11 cellular contexts compared by ENCODE assay signal in the genomic region with DNA sequence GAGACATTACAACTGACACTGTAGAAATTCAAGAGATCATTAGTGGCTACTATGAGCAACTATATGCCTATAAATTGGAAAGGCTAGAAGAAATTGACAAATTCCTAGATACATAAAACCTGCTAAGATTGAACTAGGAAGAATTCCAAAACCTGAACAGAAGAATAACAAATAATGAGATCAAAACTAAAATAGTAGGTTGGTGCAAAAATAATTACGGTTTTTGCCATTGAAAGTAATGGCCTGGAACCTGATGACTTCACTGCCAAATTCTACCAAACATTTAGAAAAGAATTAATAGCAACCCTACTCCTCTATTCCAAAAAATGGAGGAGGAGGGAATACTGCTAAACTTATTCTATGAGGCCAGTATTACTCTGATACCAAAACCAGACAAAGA.
"Had no signal": no experiment of that assay in that cellular context is flagged by ENCODE, and none has a peak within 500 bp of the region (broad histone marks: within the 10 kb centered on the region; RNA-seq: fewer than 3 reads in every experiment).

No MANE protein-coding gene starts in this region.

- H3K9me3 Mint-ChIP-seq: GM23338 had no signal

- ATAC-seq: GM23338, HCT116 had no signal

- H3K9me3 ChIP-seq: HAP-1 had no signal

- H3K27ac Mint-ChIP-seq: GM23338, H9, HFFc6 had no signal

- DNase-seq: GM23248, GOT3, H7, H9, HCEC 1CT, HFFc6 had no signal

- H3K27ac ChIP-seq: GM23248 had no signal

- H2AFZ ChIP-seq: GM23248, GM23338 had no signal

- H3K9ac ChIP-seq: GM23248 had no signal

- H3K4me3 ChIP-seq: GM23248, GM23338, HAP-1 had no signal

- H3K4me2 ChIP-seq: GM23338 had no signal

- H3K36me3 ChIP-seq: HAP-1 had no signal

- FAIRE-seq: H1, H54 had no signal

- H3K4me1 ChIP-seq: HAP-1 had no signal
